Comparison of ENCODE assay signal across 20 cellular contexts in genomic region chr7:95694334-95694733, GRCh38.
DNase-seq lines count a peak whose midpoint lies in the region; ATAC-seq and TF ChIP-seq lines count a peak whose summit lies in the region.
"Had no signal": no experiment of that assay in that cellular context is flagged by ENCODE, and none has a peak within 500 bp of the region (broad histone marks: within the 10 kb centered on the region; RNA-seq: fewer than 3 reads in every experiment).

No MANE protein-coding gene starts in this region.

- peaks cover 42% of the 10 kb centered on the region for H3K4me1 Mint-ChIP-seq in glutamatergic neuron (ENCODE audit: low read depth, unreplicated experiment)
- no peaks in the 10 kb centered on the region for H3K4me1 Mint-ChIP-seq in CD8-positive, alpha-beta memory T cell
- H3K4me1 Mint-ChIP-seq: GM23338 had no signal

- no peaks in the 10 kb centered on the region for H3K9me3 ChIP-seq in OCI-LY7 (ENCODE audit: low read length)
- H3K9me3 ChIP-seq in CD8-positive, alpha-beta memory T cell (ENCODE audit: low read length), result no peaks in the 10 kb centered on the region
- H3K9me3 ChIP-seq: BLaER1, HAP-1, SJCRH30 had no signal

- H3K9me3 Mint-ChIP-seq in glutamatergic neuron (ENCODE audit: unreplicated experiment), result peaks cover 4% of the 10 kb centered on the region
- no peaks in the 10 kb centered on the region for H3K9me3 Mint-ChIP-seq in CD8-positive, alpha-beta memory T cell
- H3K9me3 Mint-ChIP-seq: GM23338 had no signal

- no peak for TF ChIP-seq POLR2A in GM18505 (IDR thresholded peaks at IDR 0.05; ENCODE audit: borderline replicate concordance, extremely low read depth, insufficient read depth, insufficient read length)

- POLR2A ChIA-PET in OCI-LY7 (lab: Charles Lee), result interaction anchor here (0.6 to 0.7 kb wide), 2 partner anchors 10 to 1035 kb away, joined by 3 read pairs; no protein-coding TSS in a partner anchor
- POLR2A ChIA-PET in CD8-positive, alpha-beta memory T cell (lab: Charles Lee), result no interaction called here

- no peak overlapping the region for H3K4me2 ChIP-seq in OCI-LY7 (ENCODE audit: low read length)
- H3K4me2 ChIP-seq: BLaER1, GM23338, KMS-11 had no signal

- no peaks in the 10 kb centered on the region for H3K9me2 ChIP-seq in OCI-LY7 (ENCODE audit: insufficient read depth, low read length)

- no peak for ATAC-seq in GM21528 (IDR thresholded peaks at IDR 0.05; ENCODE audit: low FRiP score, unreplicated experiment)
- ATAC-seq in GM18505 (IDR thresholded peaks at IDR 0.05; ENCODE audit: unreplicated experiment), result no peak
- ATAC-seq: GM23338 had no signal

- no peaks in the 10 kb centered on the region for H3K27me3 Mint-ChIP-seq in glutamatergic neuron (ENCODE audit: unreplicated experiment)
- peaks cover 2% of the 10 kb centered on the region in 2 donors for H3K27me3 Mint-ChIP-seq in CD8-positive, alpha-beta memory T cell

- TF ChIP-seq CTCF in OCI-LY7 (conservative IDR thresholded peaks at IDR 0.05; ENCODE audit: low read length), result 0 out of 2 replicates have a peak, but pooled peaks have one; percentile 21
- no peak for TF ChIP-seq CTCF in glutamatergic neuron (IDR thresholded peaks at IDR 0.05; ENCODE audit: partially characterized antibody, unreplicated experiment)

- H3K4me1 ChIP-seq in OCI-LY7 (ENCODE audit: insufficient read depth, low read length, poor library complexity, severe bottlenecking), result no peaks in the 10 kb centered on the region
- no peaks in the 10 kb centered on the region for H3K4me1 ChIP-seq in CD8-positive, alpha-beta memory T cell (ENCODE audit: insufficient read depth, low read length)
- H3K4me1 ChIP-seq: BLaER1 had no signal

- BruUV-seq in OCI-LY7 (replicated peaks; lab: Mats Ljungman, UMichigan), result no TSS peak

- CTCF ChIA-PET in OCI-LY7 (lab: Charles Lee; ENCODE audit: unreplicated experiment), result no interaction called here
- CTCF ChIA-PET in CD8-positive, alpha-beta memory T cell (lab: Charles Lee), result no interaction called here

- no peak overlapping the region for H3K4me3 ChIP-seq in OCI-LY7 (ENCODE audit: low read depth, low read length, poor library complexity, severe bottlenecking)
- H3K4me3 ChIP-seq in CD8-positive, alpha-beta memory T cell (ENCODE audit: low read length), result no peak overlapping the region
- H3K4me3 ChIP-seq: BLaER1, GM23338, HAP-1, SJCRH30 had no signal

- peak overlapping the region; percentile 80 for H3K27ac Mint-ChIP-seq in glutamatergic neuron (ENCODE audit: unreplicated experiment)
- no peak overlapping the region for H3K27ac Mint-ChIP-seq in CD8-positive, alpha-beta memory T cell
- H3K27ac Mint-ChIP-seq: CD4-positive, alpha-beta memory T cell; GM23338 had no signal

- H2AFZ ChIP-seq in OCI-LY7 (ENCODE audit: low read length), result no peak overlapping the region
- H2AFZ ChIP-seq: GM23338 had no signal

- H3K36me3 Mint-ChIP-seq in glutamatergic neuron (ENCODE audit: unreplicated experiment), result no peaks in the 10 kb centered on the region
- H3K36me3 Mint-ChIP-seq in CD8-positive, alpha-beta memory T cell, result no peaks in the 10 kb centered on the region
- H3K36me3 Mint-ChIP-seq: CD4-positive, alpha-beta memory T cell had no signal

- no peaks in the 10 kb centered on the region for H4K20me1 ChIP-seq in OCI-LY7 (ENCODE audit: insufficient read depth, low read length)
- H4K20me1 ChIP-seq: BLaER1 had no signal

- no peak overlapping the region for H3K27ac ChIP-seq in OCI-LY7 (ENCODE audit: low read depth, low read length, poor library complexity, severe bottlenecking)
- no peak overlapping the region for H3K27ac ChIP-seq in CD8-positive, alpha-beta memory T cell (ENCODE audit: low read depth, low read length)
- H3K27ac ChIP-seq: BLaER1, KMS-11, SJCRH30 had no signal

- intact Hi-C loops in OCI-LY7 (cut with micrococcal nuclease; ENCODE audit: unreplicated experiment), result no loop called here

- H3K36me3 ChIP-seq in OCI-LY7 (ENCODE audit: insufficient read depth, low read length), result no peaks in the 10 kb centered on the region
- no peaks in the 10 kb centered on the region for H3K36me3 ChIP-seq in CD8-positive, alpha-beta memory T cell (ENCODE audit: insufficient read depth, low read length)
- H3K36me3 ChIP-seq: BLaER1, HAP-1, SJCRH30 had no signal

- H3K27me3 ChIP-seq in CD8-positive, alpha-beta memory T cell (ENCODE audit: insufficient read depth, low read length, poor library complexity, severe bottlenecking), result no peaks in the 10 kb centered on the region
- H3K27me3 ChIP-seq: BLaER1, SJCRH30 had no signal

- DNase-seq in NCI-H2171 treated with DMSO at 0.1 percent for 48 hours (lab: John Stamatoyannopoulos, UW) (peak; percentile 23), NCI-H2171 (lab: John Stamatoyannopoulos, UW) (no peak), DMS53 (lab: John Stamatoyannopoulos, UW) (peak; percentile 32), OCI-LY7 (ENCODE audit: low spot score) (no peak), glutamatergic neuron (no peak)
- no peak for DNase-seq in CD8-positive, alpha-beta memory T cell
- DNase-seq: ACHN; CD4-positive, alpha-beta memory T cell; NCI-H187; NCI-H2107; NCI-H446 treated with DMSO at 0.1 percent for 48 hours; NCI-H526 treated with DMSO at 0.1 percent for 48 hours; SJCRH30; T-helper 1 cell had no signal

- no peak overlapping the region for H3K4me3 Mint-ChIP-seq in glutamatergic neuron (ENCODE audit: unreplicated experiment)
- H3K4me3 Mint-ChIP-seq in CD8-positive, alpha-beta memory T cell, result no peak overlapping the region
- H3K4me3 Mint-ChIP-seq: CD4-positive, alpha-beta memory T cell; GM23338 had no signal

- no peaks in the 10 kb centered on the region for H3K79me2 ChIP-seq in OCI-LY7 (ENCODE audit: insufficient read depth, low read depth, low read length)

Comparison
In these comparisons a context has a peak if more than half of its experiments do, and no peak if none do; other contexts are left out.
1. DNase-seq: peak in NCI-H2171 treated with DMSO at 0.1 percent for 48 hours (single experiment) and DMS53 (single experiment); none in NCI-H2171 (single experiment), OCI-LY7 (single experiment), glutamatergic neuron (single experiment) and CD8-positive, alpha-beta memory T cell (0 of 5).